Comparison of ENCODE assay signal across 8 cellular contexts in genomic region chr16:29268956-29269811, GRCh38.
DNase-seq lines count a peak whose midpoint lies in the region; ATAC-seq, FAIRE-seq and TF ChIP-seq lines count a peak whose summit lies in the region.
"Not testable (repeated sequence)": the region's sequence is repeated elsewhere in the genome, so short reads cannot be mapped to it uniquely, and the experiment has no call there.

No MANE protein-coding gene starts in this region.

- H2AK5ac ChIP-seq in neuronal stem cell (ENCODE audit: low read depth, low read length), result not testable (repeated sequence)

- not testable (repeated sequence) for H3K4me3 ChIP-seq in AG09309 (ENCODE audit: control insufficient read depth, low read depth, low read length); HCT116 (replicated peaks in 1 of 2; ENCODE audit: low read depth in 1 of 2, low read length in 2 of 2); PC-9; endothelial cell of umbilical vein (replicated peaks in 1 of 3; ENCODE audit: insufficient read depth in 1 of 3, low read depth in 1 of 3, low read length in 3 of 3); neuronal stem cell (ENCODE audit: low read length in 2 of 2); stomach

- H3K4me2 ChIP-seq in HCT116 (ENCODE audit: low read length), result peak overlapping the region; percentile 49
- H3K4me2 ChIP-seq in PC-9, result peak overlapping the region; percentile 56
- not testable (repeated sequence) for H3K4me2 ChIP-seq in endothelial cell of umbilical vein (ENCODE audit: insufficient read depth, low read length); neuronal stem cell (ENCODE audit: insufficient read depth, low read length, poor library complexity, severe bottlenecking)

- not testable (repeated sequence) for H3K27me3 ChIP-seq in HCT116 (ENCODE audit: insufficient read depth, low read length); PC-9 (ENCODE audit: insufficient read depth, low read depth); endothelial cell of umbilical vein (ENCODE audit: control insufficient read depth in 2 of 2, insufficient read depth in 2 of 2, low read length in 2 of 2); neuronal stem cell (ENCODE audit: control insufficient read depth in 3 of 3, insufficient read depth in 3 of 3, low read depth in 1 of 3, low read length in 3 of 3); stomach

- TF ChIP-seq POLR2A in HCT116 (IDR thresholded peaks at IDR 0.05; ENCODE audit: borderline replicate concordance, extremely low read depth, insufficient read depth, insufficient read length); endothelial cell of umbilical vein (IDR thresholded peaks at IDR 0.05; ENCODE audit: low read depth, low read length); stomach (IDR thresholded peaks at IDR 0.05): not testable (repeated sequence)

- H3K23ac ChIP-seq in neuronal stem cell (ENCODE audit: low read depth, low read length, poor library complexity), result peak overlapping the region; percentile 17

- H4K91ac ChIP-seq in neuronal stem cell (ENCODE audit: low read depth, low read length, poor library complexity), result not testable (repeated sequence)

- TF ChIP-seq CTCF in AG09309 (IDR thresholded peaks at IDR 0.05; ENCODE audit: control insufficient read depth, insufficient read depth, low read depth, low read length, missing control alignments); HCT116 (IDR thresholded peaks at IDR 0.05 in 2 of 3, conservative IDR thresholded peaks at IDR 0.05 in 1 of 3; ENCODE audit: borderline replicate concordance in 1 of 3, insufficient read depth in 1 of 3, low read depth in 2 of 3, low read length in 2 of 3); PC-9 (conservative IDR thresholded peaks at IDR 0.05); endothelial cell of umbilical vein (IDR thresholded peaks at IDR 0.05; ENCODE audit: extremely low read depth in 1 of 2, insufficient read depth in 1 of 2, low read depth in 1 of 2, low read length in 2 of 2); stomach (IDR thresholded peaks at IDR 0.05): not testable (repeated sequence)

- WGBS in neuronal stem cell (ENCODE audit: extremely low coverage in 2 of 2, insufficient read length in 2 of 2, insufficient replicate concordance in 1 of 2), 2 donors, result no CpG with 5 or more reads among the region's 12 CpGs
- WGBS in stomach, 5 donors, result 55 to 74% (median 63%) methylated on average over 9 to 12 of the region's 12 CpGs

- peaks cover 33% of the 10 kb centered on the region for H3F3A ChIP-seq in PC-9 (ENCODE audit: insufficient read depth, low read depth)

- not testable (repeated sequence) for H2BK15ac ChIP-seq in neuronal stem cell (ENCODE audit: low read length)

- not testable (repeated sequence) for H3K14ac ChIP-seq in neuronal stem cell (ENCODE audit: low read length)

- ATAC-seq in HCT116; Right ventricle myocardium superior (ENCODE audit: poor library complexity): not testable (repeated sequence)

- not testable (repeated sequence) for H3K9ac ChIP-seq in HCT116 (ENCODE audit: low read length); endothelial cell of umbilical vein (replicated peaks; ENCODE audit: extremely low read depth, insufficient read depth, low read length); neuronal stem cell (ENCODE audit: low read depth, low read length, poor library complexity)

- BruUV-seq in HCT116 (replicated peaks; lab: Mats Ljungman, UMichigan); PC-9 (replicated peaks; lab: Mats Ljungman, UMichigan); endothelial cell of umbilical vein (replicated peaks; lab: Mats Ljungman, UMichigan): not testable (repeated sequence)

- not testable (repeated sequence) for H2BK5ac ChIP-seq in neuronal stem cell (ENCODE audit: low read length)

- not testable (repeated sequence) for H2BK120ac ChIP-seq in neuronal stem cell (ENCODE audit: low read depth, low read length)

- POLR2A ChIA-PET in HCT116 (lab: Charles Lee); PC-9 (lab: Charles Lee; ENCODE audit: unreplicated experiment); endothelial cell of umbilical vein (lab: Charles Lee): not testable (repeated sequence)

- TF ChIP-seq RAD21 in HCT116 (IDR thresholded peaks at IDR 0.05; ENCODE audit: low read depth), result not testable (repeated sequence)

- CTCF ChIA-PET in HCT116 (lab: Charles Lee); PC-9 (lab: Charles Lee); endothelial cell of umbilical vein (lab: Charles Lee): not testable (repeated sequence)

- RAD21 ChIA-PET in HCT116 (lab: Charles Lee; ENCODE audit: low non-redundant PET in 1 of 2, low total read pairs in 2 of 2, uncharacterized antibody in 2 of 2, unreplicated experiment in 2 of 2), result not testable (repeated sequence)

- not testable (repeated sequence) for H3K79me1 ChIP-seq in neuronal stem cell (ENCODE audit: low read depth, low read length)

- H3K4me1 ChIP-seq in HCT116 (ENCODE audit: control insufficient read depth in 1 of 2, insufficient read depth in 2 of 2, low read length in 2 of 2) (peaks cover 22 to 75% of the 10 kb centered on the region in 2 experiments), PC-9 (replicated peaks; ENCODE audit: insufficient read depth) (peaks cover 62% of the 10 kb centered on the region), endothelial cell of umbilical vein (ENCODE audit: control insufficient read depth, extremely low read depth, insufficient read depth, low read length) (peaks cover 39% of the 10 kb centered on the region), stomach (peaks cover 9 to 19% (median 14%) of the 10 kb centered on the region in 4 donors)
- H3K4me1 ChIP-seq in neuronal stem cell (ENCODE audit: control insufficient read depth in 2 of 2, insufficient read depth in 1 of 2, low read depth in 1 of 2, low read length in 2 of 2), result not testable (repeated sequence)

- H2BK12ac ChIP-seq in neuronal stem cell (ENCODE audit: low read length), result not testable (repeated sequence)

- not testable (repeated sequence) for H3K9me3 ChIP-seq in HCT116 (ENCODE audit: control insufficient read depth in 1 of 2, insufficient read depth in 1 of 2, low read depth in 1 of 2, low read length in 2 of 2); PC-9 (ENCODE audit: insufficient read depth, low read depth); endothelial cell of umbilical vein (replicated peaks; ENCODE audit: control insufficient read depth, insufficient read depth, low read length); neuronal stem cell (replicated peaks in 1 of 2; ENCODE audit: control insufficient read depth in 2 of 2, insufficient read depth in 1 of 2, low read depth in 1 of 2, low read length in 2 of 2); stomach

- H4K20me1 ChIP-seq in HCT116 (ENCODE audit: insufficient read depth); PC-9 (ENCODE audit: insufficient read depth); endothelial cell of umbilical vein (replicated peaks; ENCODE audit: control insufficient read depth, extremely low read depth, insufficient read depth, low read length): not testable (repeated sequence)

- peak; percentile 96 for FAIRE-seq in endothelial cell of umbilical vein (lab: Jason Lieb, UNC)

- TF ChIP-seq EP300 in stomach (IDR thresholded peaks at IDR 0.05), result not testable (repeated sequence)

- dilution Hi-C loops in endothelial cell of umbilical vein (cut with MboI; ENCODE audit: extremely low pct_ligation_motif_present, low sequenced_read_pairs), result not testable (repeated sequence)

- H3K36me3 ChIP-seq in HCT116 (ENCODE audit: control insufficient read depth in 1 of 2, insufficient read depth in 2 of 2, low read length in 2 of 2); PC-9 (ENCODE audit: low read depth); endothelial cell of umbilical vein (ENCODE audit: control insufficient read depth in 2 of 2, extremely low read depth in 1 of 2, insufficient read depth in 2 of 2, low read length in 2 of 2); neuronal stem cell (replicated peaks in 1 of 2; ENCODE audit: control insufficient read depth in 2 of 2, insufficient read depth in 2 of 2, low read length in 2 of 2); stomach: not testable (repeated sequence)

- not testable (repeated sequence) for H2AFZ ChIP-seq in HCT116 (ENCODE audit: low read depth, low read length, poor library complexity, severe bottlenecking); PC-9; endothelial cell of umbilical vein (ENCODE audit: low read depth, low read length); neuronal stem cell (ENCODE audit: low read length)

- not testable (repeated sequence) for H3K79me2 ChIP-seq in HCT116 (ENCODE audit: insufficient read depth, low read length); endothelial cell of umbilical vein (ENCODE audit: control insufficient read depth, insufficient read depth, low read length)
- peaks cover 17% of the 10 kb centered on the region for H3K79me2 ChIP-seq in PC-9 (ENCODE audit: low read depth)

- not testable (repeated sequence) for H3K9me2 ChIP-seq in HCT116 (ENCODE audit: insufficient read depth); PC-9 (ENCODE audit: insufficient read depth)

- not testable (repeated sequence) for H3K4ac ChIP-seq in neuronal stem cell (ENCODE audit: low read length)

- DNase-seq in AG09309 (ENCODE audit: low read depth), result peak; percentile 65
- DNase-seq in HCT116 (ENCODE audit: low read depth, low spot score); neuronal stem cell (ENCODE audit: low spot score); stomach: not testable (repeated sequence)
- peak; percentile 76 to 86 for DNase-seq in PC-9
- DNase-seq in amniotic stem cell (lab: John Stamatoyannopoulos, UW), result peak; percentile 44
- peak; percentile 86 for DNase-seq in endothelial cell of umbilical vein (ENCODE audit: low read depth, low spot score)
- DNase-seq in Right ventricle myocardium superior, result peak; percentile 68

- H3K18ac ChIP-seq in neuronal stem cell (ENCODE audit: low read length), result peak overlapping the region; percentile 64

- not testable (repeated sequence) for H3K9me1 ChIP-seq in endothelial cell of umbilical vein (replicated peaks; ENCODE audit: control insufficient read depth, extremely low read depth, insufficient read depth, low read length)

- H4K8ac ChIP-seq in neuronal stem cell (ENCODE audit: low read depth, low read length), result not testable (repeated sequence)

- intact Hi-C loops in HCT116 (cut with micrococcal nuclease); PC-9 (cut with micrococcal nuclease; ENCODE audit: unreplicated experiment); endothelial cell of umbilical vein (cut with micrococcal nuclease); Right ventricle myocardium superior (cut with DNase I); stomach (cut with DNase I; ENCODE audit: low total_unique reads): not testable (repeated sequence)

- not testable (repeated sequence) for H3K27ac ChIP-seq in HCT116 (ENCODE audit: low read depth, low read length); neuronal stem cell (replicated peaks; ENCODE audit: low read length)
- H3K27ac ChIP-seq in PC-9 (peak overlapping the region; percentile 89), endothelial cell of umbilical vein (ENCODE audit: insufficient read depth, low read depth, low read length) (peak overlapping the region; percentile 50), stomach (peak overlapping the region; percentile 5 to 74 (median 25))
